In the genomic region with DNA sequence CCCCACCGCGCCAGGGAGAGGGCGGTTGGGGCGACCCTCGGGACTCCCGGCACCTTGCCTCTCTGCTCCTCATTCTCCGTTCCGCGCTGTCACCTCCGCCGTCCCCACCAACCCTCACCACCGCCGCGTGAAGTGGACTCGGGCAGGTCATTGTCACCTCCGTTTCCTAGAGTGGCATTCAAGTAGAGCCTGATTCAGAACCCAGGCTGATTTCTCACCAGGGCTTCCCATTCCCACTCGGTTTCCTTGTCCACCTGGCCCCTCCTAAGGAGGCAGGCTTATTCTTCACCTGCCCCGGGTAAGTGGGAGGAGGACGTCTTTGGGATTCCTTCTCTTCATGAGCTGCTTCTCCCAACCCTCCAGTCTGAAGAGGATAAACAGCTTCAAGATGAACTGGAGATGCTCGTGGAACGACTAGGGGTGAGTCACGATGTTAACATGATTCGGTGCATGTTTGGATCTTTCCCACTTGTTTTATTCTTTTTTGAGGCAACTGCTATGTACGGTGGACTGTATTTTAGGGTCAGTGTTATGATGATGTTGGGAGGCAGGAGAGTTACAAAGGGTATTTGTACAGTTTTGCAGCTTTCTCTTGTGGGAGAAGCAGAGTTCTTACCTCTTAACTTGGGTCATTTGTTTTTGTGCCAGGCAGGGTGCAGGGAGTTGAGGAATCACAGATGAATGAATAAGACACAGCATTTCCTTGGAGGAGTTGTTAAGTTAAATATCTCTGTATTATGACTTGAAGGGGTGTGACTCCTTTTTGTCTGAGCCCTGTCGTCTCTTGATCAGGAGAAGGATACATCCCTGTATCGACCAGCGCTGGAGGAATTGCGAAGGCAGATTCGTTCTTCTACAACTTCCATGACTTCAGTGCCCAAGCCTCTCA, we compare ENCODE assay signal across 9 cellular contexts. TPM values are rescaled to one million over a fixed set of nuclear protein-coding genes. Genes with fewer than 3 reads are reported as not detected.
DNase-seq lines count a peak whose midpoint lies in the region; ATAC-seq, FAIRE-seq and TF ChIP-seq lines count a peak whose summit lies in the region.
"Had no signal": no experiment of that assay in that cellular context is flagged by ENCODE, and none has a peak within 500 bp of the region (broad histone marks: within the 10 kb centered on the region; RNA-seq: fewer than 3 reads in every experiment).

No MANE protein-coding gene starts in this region.

- peak; percentile 63 for DNase-seq in NCI-H82 (lab: John Stamatoyannopoulos, UW)
- DNase-seq in NCI-H82 treated with DMSO at 0.1 percent for 48 hours (lab: John Stamatoyannopoulos, UW; ENCODE audit: unreplicated experiment): no peak
- DNase-seq in RWPE2 (ENCODE audit: low spot score): no peak
- no peak for DNase-seq in epithelial cell of proximal tubule (ENCODE audit: low read depth)
- no peak for DNase-seq in pancreas
- no peak for DNase-seq in NCI-H345 (lab: John Stamatoyannopoulos, UW)
- DNase-seq in hepatic stellate cell (ENCODE audit: low spot score): no peak

- 15 to 17% methylated on average over 25 to 29 of the region's 29 CpGs for WGBS in pancreas, 2 donors

- peak overlapping the region; percentile 95 for H3K27ac ChIP-seq in RWPE2 (ENCODE audit: poor library complexity, severe bottlenecking)
- peak overlapping the region in 1 of 4 donors; percentile 19 for H3K27ac ChIP-seq in pancreas

- ATAC-seq in RWPE2 (ENCODE audit: low read depth) (peak; percentile 16), pancreas (no peak), HG03045 (IDR thresholded peaks at IDR 0.05; ENCODE audit: unreplicated experiment) (no peak)

- H3K36me3 ChIP-seq in RWPE2 (ENCODE audit: low read depth): peaks cover 47% of the 10 kb centered on the region
- peaks cover 0 to 44% (median 32%) of the 10 kb centered on the region in 3 donors for H3K36me3 ChIP-seq in pancreas

- TF ChIP-seq CTCF in RWPE2 (IDR thresholded peaks at IDR 0.05; ENCODE audit: poor library complexity, severe bottlenecking): no peak
- TF ChIP-seq CTCF in epithelial cell of proximal tubule (conservative IDR thresholded peaks at IDR 0.05; ENCODE audit: low read depth, low read length): no peak
- TF ChIP-seq CTCF in pancreas (IDR thresholded peaks at IDR 0.05): no peak

- H3K4me3 ChIP-seq in RWPE2 (ENCODE audit: severe bottlenecking): peak overlapping the region; percentile 69
- H3K4me3 ChIP-seq in epithelial cell of proximal tubule (ENCODE audit: low read depth, low read length): peak overlapping the region; percentile 98
- H3K4me3 ChIP-seq in pancreas: peak overlapping the region; percentile 82 to 92 (median 84)

- intact Hi-C loops in pancreas (cut with DNase I): no loop called here

- no peaks in the 10 kb centered on the region for H3K27me3 ChIP-seq in RWPE2 (ENCODE audit: insufficient read depth, poor library complexity, severe bottlenecking)
- no peaks in the 10 kb centered on the region for H3K27me3 ChIP-seq in pancreas

- H3K9me3 ChIP-seq in RWPE2 (ENCODE audit: severe bottlenecking): no peaks in the 10 kb centered on the region
- no peaks in the 10 kb centered on the region for H3K9me3 ChIP-seq in pancreas

- FAIRE-seq in pancreas (lab: Jason Lieb, UNC): no peak
- FAIRE-seq: G401.6 had no signal

- H3K4me1 ChIP-seq in RWPE2 (ENCODE audit: insufficient read depth, poor library complexity, severe bottlenecking): peaks cover 6% of the 10 kb centered on the region
- H3K4me1 ChIP-seq in pancreas: peaks cover 8 to 18% (median 10%) of the 10 kb centered on the region in 3 donors

RNA-seq across cellular contexts. Expression of gene PSMD2, which starts 0.7 kb away (rescaled TPM):
- total RNA-seq in epithelial cell of proximal tubule: 506 and 1,067 TPM in 2 replicates
- 10 to 100 TPM; 38.4 to 89.6 (median 54.1) TPM for total RNA-seq in pancreas
- 10 to 100 TPM; 39.1 to 78.7 TPM for polyA plus RNA-seq in pancreas

RNA-seq across cellular contexts. Expression of gene EIF4G1, which starts 14.7 kb away (rescaled TPM):
- total RNA-seq in epithelial cell of proximal tubule (313 and 519 TPM in 2 replicates), pancreas (100 to 1,000 TPM; 118 to 207 (median 178) TPM)
- polyA plus RNA-seq in pancreas: 100 to 1,000 TPM; 159 to 163 TPM

RNA-seq across cellular contexts. Expression of gene ECE2, which starts 23.9 kb away (rescaled TPM):
- total RNA-seq in epithelial cell of proximal tubule (not detected in 2 replicates), pancreas (10 to 100 TPM in 1 of 6 donors, 1 to 10 TPM in 5; 6.3 to 12.1 (median 8.8) TPM)
- 10 to 100 TPM in 1 of 2 donors, 1 to 10 TPM in 1; 7.7 to 25.4 TPM for polyA plus RNA-seq in pancreas

RNA-seq across cellular contexts. Expression of gene FAM131A, which starts 37.7 kb away (rescaled TPM):
- 21.3 and 22.7 TPM in 2 replicates for total RNA-seq in epithelial cell of proximal tubule
- total RNA-seq in pancreas: 1 to 10 TPM; 4.0 to 7.9 (median 6.4) TPM
- 10 to 100 TPM; 12.7 to 22.5 TPM for polyA plus RNA-seq in pancreas

RNA-seq across cellular contexts. Expression of gene CAMK2N2, which starts 38.4 kb away (rescaled TPM):
- total RNA-seq in epithelial cell of proximal tubule (0.22 and 0.35 TPM in 2 replicates), pancreas (10 to 100 TPM in 5 of 6 donors, 1 to 10 TPM in 1; 7.5 to 33.7 (median 19.4) TPM)
- polyA plus RNA-seq in pancreas: 10 to 100 TPM; 13.8 to 14.8 TPM
